4 cellular contexts compared by ENCODE assay signal in genomic region chrX:108134724-108135123, GRCh38.
TF ChIP-seq lines count a peak whose summit lies in the region.

No MANE protein-coding gene starts in this region.

TF ChIP-seq in SK-N-SH, 30 proteins besides CTCF, POLR2A, EP300 and RAD21 (continues in another document):
- TF ChIP-seq USF1 (IDR thresholded peaks at IDR 0.05; ENCODE audit: borderline replicate concordance, low read depth) (no peak), FOSL2 (IDR thresholded peaks at IDR 0.05; ENCODE audit: borderline replicate concordance, low read depth) (no peak), REST (IDR thresholded peaks at IDR 0.05; ENCODE audit: low read depth, low read length) (no peak), FOXM1 (IDR thresholded peaks at IDR 0.05; ENCODE audit: low read depth) (no peak), ELF1 (IDR thresholded peaks at IDR 0.05) (no peak), POLR2AphosphoS5 (IDR thresholded peaks at IDR 0.05; ENCODE audit: low read depth, low read length) (no peak), MEF2A (IDR thresholded peaks at IDR 0.05; ENCODE audit: borderline replicate concordance, low read depth) (no peak), PBX3 (IDR thresholded peaks at IDR 0.05) (no peak), TAF1 (IDR thresholded peaks at IDR 0.05; ENCODE audit: borderline replicate concordance, low read depth, low read length) (no peak)

TF ChIP-seq in SK-N-SH treated with all-trans-retinoic acid at 6 μM for 48 hours, 23 proteins besides CTCF, POLR2A, EP300 and RAD21:
- no peak for TF ChIP-seq CSRNP3 (CRISPR knock-in tag; IDR thresholded peaks at IDR 0.05)
- TF ChIP-seq ARNTL (CRISPR knock-in tag; IDR thresholded peaks at IDR 0.05; ENCODE audit: borderline replicate concordance, low read depth) = no peak
- no peak for TF ChIP-seq ZC3H10 (CRISPR knock-in tag; IDR thresholded peaks at IDR 0.05)
- TF ChIP-seq SNAI2 (CRISPR knock-in tag; IDR thresholded peaks at IDR 0.05) = no peak
- TF ChIP-seq CREB5 (CRISPR knock-in tag; IDR thresholded peaks at IDR 0.05; ENCODE audit: low read depth) = no peak
- no peak for TF ChIP-seq ZNF8 (CRISPR knock-in tag; IDR thresholded peaks at IDR 0.05)
- TF ChIP-seq RARB (CRISPR knock-in tag; IDR thresholded peaks at IDR 0.05) = no peak
- TF ChIP-seq TCF4 (CRISPR knock-in tag; IDR thresholded peaks at IDR 0.05; ENCODE audit: borderline replicate concordance) = no peak
- no peak for TF ChIP-seq OSR1 (CRISPR knock-in tag; IDR thresholded peaks at IDR 0.05)
- no peak for TF ChIP-seq ZFP30 (CRISPR knock-in tag; IDR thresholded peaks at IDR 0.05)
- no peak for TF ChIP-seq GLIS3 (CRISPR knock-in tag; IDR thresholded peaks at IDR 0.05)

TF ChIP-seq in HCT116, 20 proteins besides CTCF, POLR2A, EP300 and RAD21:
- TF ChIP-seq EGR1 (IDR thresholded peaks at IDR 0.05; ENCODE audit: low read depth) (no peak), SIN3A (IDR thresholded peaks at IDR 0.05; ENCODE audit: low read depth) (no peak), REST (IDR thresholded peaks at IDR 0.05; ENCODE audit: low read depth) (no peak), ZFX (IDR thresholded peaks at IDR 0.05) (no peak), FOSL1 (IDR thresholded peaks at IDR 0.05; ENCODE audit: low read depth) (no peak), CEBPB (IDR thresholded peaks at IDR 0.05; ENCODE audit: low read depth) (no peak), ZNF274 (IDR thresholded peaks at IDR 0.05; ENCODE audit: low read depth, low read length) (no peak), TCF7L2 (IDR thresholded peaks at IDR 0.05; ENCODE audit: borderline replicate concordance, extremely low read depth, insufficient read depth, insufficient read length) (no peak), ZBTB33 (IDR thresholded peaks at IDR 0.05; ENCODE audit: extremely low read depth, insufficient replicate concordance, low read length) (no peak), JUND (IDR thresholded peaks at IDR 0.05) (no peak), SRF (IDR thresholded peaks at IDR 0.05; ENCODE audit: low read depth) (no peak), SP1 (IDR thresholded peaks at IDR 0.05; ENCODE audit: low read depth) (no peak)

TF ChIP-seq in K562, 482 proteins besides CTCF, POLR2A, EP300 and RAD21:
- no peak for TF ChIP-seq ZNF277 (CRISPR knock-in tag; IDR thresholded peaks at IDR 0.05; ENCODE audit: borderline replicate concordance)
